In the genomic region with DNA sequence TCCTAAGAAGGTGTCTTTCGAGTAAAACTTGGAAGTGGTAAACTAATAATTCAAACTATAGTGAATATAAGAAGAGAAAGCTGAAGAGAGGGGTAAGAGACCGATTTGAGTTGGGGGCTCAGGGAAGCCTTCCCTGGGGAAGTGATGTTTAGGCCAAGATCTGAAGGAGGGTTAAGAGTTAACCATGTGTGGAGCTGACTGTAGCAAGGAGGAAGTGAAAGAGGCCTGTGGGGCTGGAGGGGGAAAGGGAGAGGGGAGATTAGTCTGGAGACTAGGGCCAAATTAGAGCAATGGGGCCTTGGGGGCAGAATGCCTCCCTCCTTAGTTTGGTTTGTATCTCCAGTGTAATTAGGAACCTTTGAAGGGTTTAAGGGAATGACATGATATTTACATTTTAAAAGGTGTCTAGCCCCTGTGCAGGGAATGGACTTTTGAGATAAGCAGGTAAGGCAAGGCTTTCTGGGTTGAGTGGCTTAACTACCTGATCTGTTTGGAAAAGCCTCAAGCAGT, we compare ENCODE assay signal across 8 cellular contexts. TPM values are rescaled to one million over a fixed set of nuclear protein-coding genes. Genes with fewer than 3 reads are reported as not detected.
DNase-seq lines count a peak whose midpoint lies in the region; TF ChIP-seq lines count a peak whose summit lies in the region.

No MANE protein-coding gene starts in this region.

- peaks cover 1 to 6% (median 4%) of the 10 kb centered on the region in 3 experiments; a peak in 3 of 7 replicates for H3K36me3 Mint-ChIP-seq in H9 (ENCODE audit: insufficient read depth in 1 of 3, low read depth in 3 of 3)
- H3K36me3 Mint-ChIP-seq in type B pancreatic cell, result peaks cover 25% of the 10 kb centered on the region

- peaks cover 36% of the 10 kb centered on the region; the same call in 1 of the 2 replicates for H3K79me2 ChIP-seq in H9 (ENCODE audit: insufficient read depth, low read length)
- H3K79me2 ChIP-seq in hepatocyte, result peaks cover 85% of the 10 kb centered on the region

- TF ChIP-seq CTCF in GM06990 (IDR thresholded peaks at IDR 0.05; ENCODE audit: insufficient read depth, low read length, poor library complexity, severe bottlenecking), result no peak
- TF ChIP-seq CTCF in H9 (conservative IDR thresholded peaks at IDR 0.05), result no peak
- no peak for TF ChIP-seq CTCF in hepatocyte (IDR thresholded peaks at IDR 0.05; ENCODE audit: poor library complexity)
- TF ChIP-seq CTCF in type B pancreatic cell (conservative IDR thresholded peaks at IDR 0.05), result no peak

- H3K36me3 ChIP-seq in GM06990 (ENCODE audit: control insufficient read depth, insufficient read depth, low read length) (no peaks in the 10 kb centered on the region), hepatocyte (replicated peaks; ENCODE audit: insufficient read depth, low read depth) (no peaks in the 10 kb centered on the region)

- H3K9ac ChIP-seq in H9 (ENCODE audit: extremely low read depth, insufficient read length, low read length), result no peak overlapping the region

- no peak overlapping the region for H2BK120ac ChIP-seq in H9 (ENCODE audit: low read depth, low read length, poor library complexity, severe bottlenecking)

- H4K5ac ChIP-seq in H9 (ENCODE audit: insufficient read length, low read depth, low read length), result no peak overlapping the region

- H4K8ac ChIP-seq in H9 (replicated peaks; ENCODE audit: insufficient read length, low read depth, low read length), result no peak overlapping the region

- H2BK12ac ChIP-seq in H9 (ENCODE audit: insufficient read length, low read depth, low read length), result no peak overlapping the region

- H3K4me3 ChIP-seq in GM06990 (replicated peaks; ENCODE audit: low read depth, low read length) (peak overlapping the region; percentile 80), hepatocyte (peak overlapping the region; percentile 9)

- H3K27ac ChIP-seq in H9 (ENCODE audit: insufficient read length, low read depth, low read length) (no peak overlapping the region), hepatocyte (peak overlapping the region; percentile 99)

- no peak overlapping the region for H3T11ph ChIP-seq in H9 (ENCODE audit: low read length)

- no peak overlapping the region for H3K18ac ChIP-seq in H9 (ENCODE audit: insufficient read length, low read depth, low read length)

- H3K23ac ChIP-seq in H9 (ENCODE audit: insufficient read length, low read depth, low read length), result no peak overlapping the region

- no CpG with 5 or more reads among the region's 2 CpGs for WGBS in H9 (ENCODE audit: extremely low coverage, insufficient read length, low lambda C conversion rate)
- WGBS in hepatocyte (ENCODE audit: low lambda C conversion rate, missing lambda C conversion rate), result 52% methylated on average over 2 of the region's 2 CpGs

- H3K4me1 Mint-ChIP-seq in H9 (peaks cover 39 to 45% of the 10 kb centered on the region in 2 experiments), type B pancreatic cell (ENCODE audit: unreplicated experiment) (peaks cover 46% of the 10 kb centered on the region)

- no peak overlapping the region for H4K91ac ChIP-seq in H9 (ENCODE audit: insufficient read length, low read depth, low read length)

- H3K9me2 ChIP-seq in hepatocyte (replicated peaks; ENCODE audit: insufficient read depth), result no peaks in the 10 kb centered on the region

- no peaks in the 10 kb centered on the region; a peak in 3 of 5 replicates for H3K9me3 Mint-ChIP-seq in H9
- H3K9me3 Mint-ChIP-seq in type B pancreatic cell, result no peaks in the 10 kb centered on the region

- H3K27me3 Mint-ChIP-seq in H9 (ENCODE audit: low read depth), result no peaks in the 10 kb centered on the region
- H3K27me3 Mint-ChIP-seq in type B pancreatic cell, result no peaks in the 10 kb centered on the region

- H3K27ac Mint-ChIP-seq in H9, result peak overlapping the region in 2 of 3 experiments; percentile 57 to 70; a peak in 4 of 7 replicates
- peak overlapping the region; percentile 96 for H3K27ac Mint-ChIP-seq in type B pancreatic cell

- no peak overlapping the region for H2AFZ ChIP-seq in H9 (ENCODE audit: low read length)
- H2AFZ ChIP-seq in hepatocyte, result no peak overlapping the region

- no peak overlapping the region for H3K56ac ChIP-seq in H9 (ENCODE audit: insufficient read length, low read depth, low read length)

- H4K20me1 ChIP-seq in H9 (ENCODE audit: control insufficient read depth, insufficient read depth, insufficient read length), result no peaks in the 10 kb centered on the region
- H4K20me1 ChIP-seq in hepatocyte (ENCODE audit: insufficient read depth, poor library complexity, severe bottlenecking), result peaks cover 62% of the 10 kb centered on the region

- no peaks in the 10 kb centered on the region for H3K27me3 ChIP-seq in GM06990 (replicated peaks; ENCODE audit: control insufficient read depth, insufficient read depth, low read length)
- H3K27me3 ChIP-seq in H9 (ENCODE audit: insufficient read depth, low read length), result no peaks in the 10 kb centered on the region
- no peaks in the 10 kb centered on the region for H3K27me3 ChIP-seq in hepatocyte

- H3K9me3 ChIP-seq in H9 (ENCODE audit: control insufficient read depth, low read depth, low read length) (no peaks in the 10 kb centered on the region), hepatocyte (ENCODE audit: low read depth) (no peaks in the 10 kb centered on the region)

- H3K79me1 ChIP-seq in H9 (ENCODE audit: insufficient read depth, low read depth, low read length, poor library complexity, severe bottlenecking), result peaks cover 1% of the 10 kb centered on the region

- H2BK5ac ChIP-seq in H9 (ENCODE audit: insufficient read length, low read length), result no peak overlapping the region

- H2AK5ac ChIP-seq in H9 (ENCODE audit: insufficient read length, low read length), result no peak overlapping the region

- peaks cover 15% of the 10 kb centered on the region for H3K23me2 ChIP-seq in H9 (ENCODE audit: insufficient read length, low read depth, low read length, poor library complexity, severe bottlenecking)

- no peak overlapping the region for H3K4ac ChIP-seq in H9 (ENCODE audit: low read depth, low read length)

- H3K4me2 ChIP-seq in H9 (ENCODE audit: insufficient read depth, insufficient read length, low read length) (no peak overlapping the region), hepatocyte (peak overlapping the region; percentile 94)

- H3K14ac ChIP-seq in H9 (ENCODE audit: insufficient read depth, low read length), result no peak overlapping the region

- H3K4me1 ChIP-seq in H9 (ENCODE audit: insufficient read depth, low read length) (peaks cover 5% of the 10 kb centered on the region; the same call in 1 of the 2 replicates), hepatocyte (ENCODE audit: insufficient read depth) (peaks cover 53% of the 10 kb centered on the region)

- peak overlapping the region in 1 of 2 experiments; percentile 60; a peak in 4 of 5 replicates for H3K4me3 Mint-ChIP-seq in H9
- H3K4me3 Mint-ChIP-seq in type B pancreatic cell, result peak overlapping the region; percentile 97

- DNase-seq in GM06990 (ENCODE audit: extremely low read depth, insufficient read length) (peak; percentile 32), H9 (no peak), RPMI8226 (peak; percentile 67), hepatocyte (ENCODE audit: low spot score) (no peak), type B pancreatic cell (ENCODE audit: extremely low spot score, unreplicated experiment) (no peak), NCI-H187 treated with DMSO at 0.1 percent for 48 hours (lab: John Stamatoyannopoulos, UW) (no peak), posterior vena cava (ENCODE audit: low spot score) (no peak)
- no peak for DNase-seq in activated CD4-positive, CD25-positive, alpha-beta regulatory T cell treated with anti-CD3 and anti-CD28 coated beads, Interleukin-2, amount 50 U/mL, for 72 hours

- intact Hi-C loops in posterior vena cava (cut with DNase I), result no loop called here

- H2BK15ac ChIP-seq in H9 (ENCODE audit: low read depth, low read length), result no peak overlapping the region

- H2BK20ac ChIP-seq in H9 (ENCODE audit: low read depth, low read length, poor library complexity, severe bottlenecking), result no peak overlapping the region

RNA-seq across cellular contexts. Expression of a gene that starts 2.2 kb away (rescaled TPM):
- total RNA-seq in H9 (2021) (32.7 and 34.6 TPM in 2 replicates), hepatocyte (11.0 and 14.4 TPM in 2 replicates), type B pancreatic cell (ENCODE audit: low replicate concordance) (26.4 and 26.8 TPM in 2 replicates), posterior vena cava (10 to 100 TPM; 21.3 to 21.8 TPM)
- polyA plus RNA-seq in hepatocyte, result 14.4 and 17.6 TPM in 2 replicates

RNA-seq across cellular contexts. Expression of a gene that starts 34.7 kb away (rescaled TPM):
- total RNA-seq in H9 (2021) (250 and 252 TPM in 2 replicates), hepatocyte (271 and 295 TPM in 2 replicates), type B pancreatic cell (ENCODE audit: low replicate concordance) (178 and 185 TPM in 2 replicates), posterior vena cava (100 to 1,000 TPM in 1 of 2 donors, 10 to 100 TPM in 1; 83.0 to 113 TPM)
- polyA plus RNA-seq in hepatocyte, result 198 and 218 TPM in 2 replicates

Comparison
In these comparisons a context has a peak if more than half of its experiments do, and no peak if none do; other contexts are left out.
1. DNase-seq: peak in GM06990 (single experiment) and RPMI8226 (single experiment); none in H9 (single experiment), hepatocyte (single experiment), type B pancreatic cell (single experiment), NCI-H187 treated with DMSO at 0.1 percent for 48 hours (single experiment), posterior vena cava (single experiment) and activated CD4-positive, CD25-positive, alpha-beta regulatory T cell treated with anti-CD3 and anti-CD28 coated beads, Interleukin-2, amount 50 U/mL, for 72 hours (single experiment).